Comparison of ENCODE assay signal across 8 cellular contexts in genomic region chr2:159939946-159940345, GRCh38. TPM values are rescaled to one million over a fixed set of nuclear protein-coding genes. Genes with fewer than 3 reads are reported as not detected.
DNase-seq lines count a peak whose midpoint lies in the region; ATAC-seq, FAIRE-seq and TF ChIP-seq lines count a peak whose summit lies in the region.

No MANE protein-coding gene starts in this region.

- no peaks in the 10 kb centered on the region for H3F3A ChIP-seq in PC-9 (ENCODE audit: insufficient read depth, low read depth)

- no peaks in the 10 kb centered on the region for H3K27me3 ChIP-seq in PC-9 (ENCODE audit: insufficient read depth, low read depth)

- no peak overlapping the region for H3K4me3 Mint-ChIP-seq in T-helper 2 cell treated with Interferon-gamma antibody and Interleukin-4, amounts not matched to agents 5 μg/mL and 100 μg/mL, for 36 hours

- no peak overlapping the region for H3K4me3 ChIP-seq in PC-9

- no peaks in the 10 kb centered on the region for H3K9me2 ChIP-seq in PC-9 (ENCODE audit: insufficient read depth)

- no peaks in the 10 kb centered on the region for H3K9me3 ChIP-seq in PC-9 (ENCODE audit: insufficient read depth, low read depth)

- CTCF ChIA-PET in PC-9 (lab: Charles Lee) = interaction anchor here (0.6 kb wide), 1 partner anchor 185 kb away, joined by 3 read pairs; no protein-coding TSS in a partner anchor

- intact Hi-C loops in PC-9 (cut with micrococcal nuclease; ENCODE audit: unreplicated experiment) = no loop called here

- H3K4me2 ChIP-seq in PC-9 = no peak overlapping the region

- ATAC-seq in GM19438 (IDR thresholded peaks at IDR 0.05; ENCODE audit: low read depth, unreplicated experiment) = peak; percentile 69
- ATAC-seq in HG03354 (IDR thresholded peaks at IDR 0.05; ENCODE audit: poor library complexity, severe bottlenecking, unreplicated experiment) = peak; percentile 88

- H3K9me3 Mint-ChIP-seq in T-helper 2 cell treated with Interferon-gamma antibody and Interleukin-4, amounts not matched to agents 5 μg/mL and 100 μg/mL, for 36 hours = no peaks in the 10 kb centered on the region

- H3K4me1 Mint-ChIP-seq in T-helper 2 cell treated with Interferon-gamma antibody and Interleukin-4, amounts not matched to agents 5 μg/mL and 100 μg/mL, for 36 hours (ENCODE audit: low read depth) = no peaks in the 10 kb centered on the region

- POLR2A ChIA-PET in PC-9 (lab: Charles Lee; ENCODE audit: unreplicated experiment) = no interaction called here

- DNase-seq in DMS53 treated with DMSO at 0.1 percent for 48 hours (lab: John Stamatoyannopoulos, UW; ENCODE audit: unreplicated experiment) (peak; percentile 14), PC-9 (no peak), SKM-1 treated with dmso at 0.1 percent for 144 hours (lab: John Stamatoyannopoulos, UW; ENCODE audit: unreplicated experiment) (no peak), NCI-H774 (lab: John Stamatoyannopoulos, UW) (no peak)
- no peak for DNase-seq in T-helper 2 cell treated with Interferon-gamma antibody and Interleukin-4, amounts not matched to agents 5 μg/mL and 100 μg/mL, for 36 hours (ENCODE audit: low spot score)

- no peaks in the 10 kb centered on the region for H4K20me1 ChIP-seq in PC-9 (ENCODE audit: insufficient read depth)

- no peaks in the 10 kb centered on the region for H3K4me1 ChIP-seq in PC-9 (replicated peaks; ENCODE audit: insufficient read depth)

- H3K79me2 ChIP-seq in PC-9 (ENCODE audit: low read depth) = no peaks in the 10 kb centered on the region

- peak; percentile 51; the same call in 1 of the 2 replicates for TF ChIP-seq CTCF in PC-9 (conservative IDR thresholded peaks at IDR 0.05)

- FAIRE-seq in islet of Langerhans (lab: Jason Lieb, UNC) = peak; percentile 79

- no peaks in the 10 kb centered on the region for H3K36me3 Mint-ChIP-seq in T-helper 2 cell treated with Interferon-gamma antibody and Interleukin-4, amounts not matched to agents 5 μg/mL and 100 μg/mL, for 36 hours (ENCODE audit: low read depth)

- no TSS peak for BruUV-seq in PC-9 (replicated peaks; lab: Mats Ljungman, UMichigan)

- no peak overlapping the region for H3K27ac Mint-ChIP-seq in T-helper 2 cell treated with Interferon-gamma antibody and Interleukin-4, amounts not matched to agents 5 μg/mL and 100 μg/mL, for 36 hours

- no peaks in the 10 kb centered on the region for H3K27me3 Mint-ChIP-seq in T-helper 2 cell treated with Interferon-gamma antibody and Interleukin-4, amounts not matched to agents 5 μg/mL and 100 μg/mL, for 36 hours (ENCODE audit: low read depth)

- H3K27ac ChIP-seq in PC-9 = no peak overlapping the region

- no peak overlapping the region for H2AFZ ChIP-seq in PC-9

- H3K36me3 ChIP-seq in PC-9 (ENCODE audit: low read depth) = no peaks in the 10 kb centered on the region

RNA-seq across cellular contexts. Expression of gene LY75, which starts 35.4 kb away (rescaled TPM):
- total RNA-seq in PC-9 (2021) = 10.6 and 14.4 TPM in 2 replicates
